30 cellular contexts compared by ENCODE assay signal in the genomic region with DNA sequence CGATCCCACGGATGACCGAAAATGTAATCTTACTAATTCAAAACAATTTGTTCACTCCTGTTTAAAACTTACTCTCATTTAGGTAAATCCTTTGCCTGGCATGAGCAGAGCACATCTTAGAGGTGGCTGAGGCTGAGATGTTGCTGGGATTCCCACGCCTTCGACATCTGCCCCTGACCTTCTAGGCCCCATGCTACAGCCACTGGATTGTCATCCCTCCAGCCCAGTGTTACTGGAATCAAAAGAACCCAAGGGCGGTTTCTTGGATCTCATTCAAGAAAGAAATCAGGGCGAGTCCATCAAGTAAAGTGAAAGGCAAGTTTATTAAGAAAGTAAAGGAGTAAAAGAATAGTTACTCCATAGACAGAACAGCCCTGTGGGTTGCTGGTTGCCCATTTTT.
"Had no signal": no experiment of that assay in that cellular context is flagged by ENCODE, and none has a peak within 500 bp of the region (broad histone marks: within the 10 kb centered on the region; RNA-seq: fewer than 3 reads in every experiment).

No MANE protein-coding gene starts in this region.

- H3K4me1 ChIP-seq: ascending aorta had no signal

- ATAC-seq: activated CD4-positive, alpha-beta T cell treated with anti-CD3 and anti-CD28 coated beads for 36 hours; activated CD4-positive, CD25-positive, alpha-beta regulatory T cell treated with anti-CD3 and anti-CD28 coated beads, Interleukin-2, amount 50 U/mL, for 24 hours; activated CD8-positive, alpha-beta memory T cell treated with anti-CD3 and anti-CD28 coated beads, Interleukin-2, amount 10 ng/mL, durations not matched to agents 7 days and 5 days; activated CD8-positive, alpha-beta T cell treated with anti-CD3 and anti-CD28 coated beads, Interleukin-2, amount 10 ng/mL, durations not matched to agents 7 days and 5 days; activated naive CD8-positive, alpha-beta T cell treated with anti-CD3 and anti-CD28 coated beads, Interleukin-2, amount 50 U/mL, for 24 hours; WTC11 had no signal

- H3K4me3 ChIP-seq: ascending aorta, cardiac muscle cell had no signal

- H3K36me3 ChIP-seq: ascending aorta, cardiac muscle cell, WERI-Rb-1 had no signal

- H3K27me3 ChIP-seq: ascending aorta, cardiac muscle cell had no signal

- H3K27ac ChIP-seq: ascending aorta, cardiac muscle cell, WERI-Rb-1 had no signal

- DNase-seq: activated CD4-positive, alpha-beta memory T cell treated with anti-CD3 and anti-CD28 coated beads, Interleukin-2, amount 10 ng/mL, durations not matched to agents 7 days and 5 days; activated CD4-positive, alpha-beta T cell treated with anti-CD3 and anti-CD28 coated beads for 1 hour; activated CD4-positive, alpha-beta T cell treated with anti-CD3 and anti-CD28 coated beads for 36 hours; activated CD4-positive, alpha-beta T cell treated with anti-CD3 and anti-CD28 coated beads for 48 hours; activated CD4-positive, alpha-beta T cell treated with anti-CD3 and anti-CD28 coated beads, Interleukin-2, amount 10 ng/mL, durations not matched to agents 7 days and 5 days; activated CD4-positive, alpha-beta T cell treated with anti-CD3 and anti-CD28 coated beads, Interleukin-2, amount 50 U/mL, for 48 hours; activated CD4-positive, CD25-positive, alpha-beta regulatory T cell; activated CD8-positive, alpha-beta memory T cell treated with anti-CD3 and anti-CD28 coated beads for 24 hours; activated CD8-positive, alpha-beta memory T cell treated with anti-CD3 and anti-CD28 coated beads, Interleukin-2, amount 10 ng/mL, durations not matched to agents 7 days and 5 days; activated CD8-positive, alpha-beta memory T cell treated with anti-CD3 and anti-CD28 coated beads, Interleukin-2, amount 50 U/mL, for 48 hours; activated CD8-positive, alpha-beta T cell treated with anti-CD3 and anti-CD28 coated beads, Interleukin-2, amount 10 ng/mL, durations not matched to agents 7 days and 5 days; activated effector memory CD4-positive, alpha-beta T cell treated with Interleukin-2 at 50 U/mL for 16 hours; activated gamma-delta T cell; activated naive CD4-positive, alpha-beta T cell treated with anti-CD3 and anti-CD28 coated beads, Interleukin-2, amount 10 ng/mL, durations not matched to agents 7 days and 5 days; activated naive CD4-positive, alpha-beta T cell treated with Interleukin-2 at 50 U/mL for 16 hours; activated naive CD8-positive, alpha-beta T cell treated with anti-CD3 and anti-CD28 coated beads, Interleukin-2, amount 10 ng/mL, durations not matched to agents 7 days and 5 days; activated naive CD8-positive, alpha-beta T cell treated with anti-CD3 and anti-CD28 coated beads, Interleukin-2, amount 50 U/mL, for 24 hours; activated T-cell treated with anti-CD3 and anti-CD28 coated beads, Interleukin-2, amount 50 U/mL, for 24 hours; activated T-cell treated with anti-CD3 and anti-CD28 coated beads, Interleukin-2, amount 50 U/mL, for 48 hours; amygdala; anterior cingulate cortex; central memory CD4-positive, alpha-beta T cell; T-helper 1 cell; T-helper 2 cell; T-helper 9 cell; WERI-Rb-1 had no signal
